1 cellular context compared by ENCODE assay signal in the genomic region with DNA sequence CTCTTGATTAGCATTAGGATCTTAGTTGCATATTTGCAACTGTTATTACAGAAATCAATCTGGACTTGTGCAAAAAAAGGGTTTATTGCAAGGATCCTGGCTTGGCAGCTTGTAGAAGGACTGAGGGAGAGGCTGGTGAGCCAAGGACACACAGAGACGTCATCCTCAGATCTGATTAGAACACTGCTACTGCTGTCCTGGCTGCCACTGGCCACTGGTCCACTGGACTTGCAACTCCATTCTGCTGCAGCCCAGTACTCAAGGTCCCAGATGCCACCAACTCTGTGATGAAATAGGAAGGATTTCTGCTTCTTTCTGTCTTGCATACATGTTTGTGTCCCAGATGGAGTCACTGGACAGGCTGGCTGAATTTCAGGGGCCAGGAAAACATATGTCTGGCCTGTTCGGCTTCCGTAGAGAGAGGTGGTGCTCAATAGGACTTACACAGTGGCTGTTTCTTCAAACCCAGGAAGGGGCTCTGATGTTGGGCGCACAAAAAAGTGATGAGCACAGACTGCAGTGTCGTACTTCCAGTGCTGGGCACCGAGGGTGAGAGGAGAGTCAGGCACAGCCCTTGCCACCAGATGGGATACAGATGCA.
TF ChIP-seq lines count a peak whose summit lies in the region.

No MANE protein-coding gene starts in this region.

TF ChIP-seq in GM23338, 12 proteins besides CTCF, POLR2A, EP300 and RAD21 (continued from another document):
- TF ChIP-seq, protein P1, sequence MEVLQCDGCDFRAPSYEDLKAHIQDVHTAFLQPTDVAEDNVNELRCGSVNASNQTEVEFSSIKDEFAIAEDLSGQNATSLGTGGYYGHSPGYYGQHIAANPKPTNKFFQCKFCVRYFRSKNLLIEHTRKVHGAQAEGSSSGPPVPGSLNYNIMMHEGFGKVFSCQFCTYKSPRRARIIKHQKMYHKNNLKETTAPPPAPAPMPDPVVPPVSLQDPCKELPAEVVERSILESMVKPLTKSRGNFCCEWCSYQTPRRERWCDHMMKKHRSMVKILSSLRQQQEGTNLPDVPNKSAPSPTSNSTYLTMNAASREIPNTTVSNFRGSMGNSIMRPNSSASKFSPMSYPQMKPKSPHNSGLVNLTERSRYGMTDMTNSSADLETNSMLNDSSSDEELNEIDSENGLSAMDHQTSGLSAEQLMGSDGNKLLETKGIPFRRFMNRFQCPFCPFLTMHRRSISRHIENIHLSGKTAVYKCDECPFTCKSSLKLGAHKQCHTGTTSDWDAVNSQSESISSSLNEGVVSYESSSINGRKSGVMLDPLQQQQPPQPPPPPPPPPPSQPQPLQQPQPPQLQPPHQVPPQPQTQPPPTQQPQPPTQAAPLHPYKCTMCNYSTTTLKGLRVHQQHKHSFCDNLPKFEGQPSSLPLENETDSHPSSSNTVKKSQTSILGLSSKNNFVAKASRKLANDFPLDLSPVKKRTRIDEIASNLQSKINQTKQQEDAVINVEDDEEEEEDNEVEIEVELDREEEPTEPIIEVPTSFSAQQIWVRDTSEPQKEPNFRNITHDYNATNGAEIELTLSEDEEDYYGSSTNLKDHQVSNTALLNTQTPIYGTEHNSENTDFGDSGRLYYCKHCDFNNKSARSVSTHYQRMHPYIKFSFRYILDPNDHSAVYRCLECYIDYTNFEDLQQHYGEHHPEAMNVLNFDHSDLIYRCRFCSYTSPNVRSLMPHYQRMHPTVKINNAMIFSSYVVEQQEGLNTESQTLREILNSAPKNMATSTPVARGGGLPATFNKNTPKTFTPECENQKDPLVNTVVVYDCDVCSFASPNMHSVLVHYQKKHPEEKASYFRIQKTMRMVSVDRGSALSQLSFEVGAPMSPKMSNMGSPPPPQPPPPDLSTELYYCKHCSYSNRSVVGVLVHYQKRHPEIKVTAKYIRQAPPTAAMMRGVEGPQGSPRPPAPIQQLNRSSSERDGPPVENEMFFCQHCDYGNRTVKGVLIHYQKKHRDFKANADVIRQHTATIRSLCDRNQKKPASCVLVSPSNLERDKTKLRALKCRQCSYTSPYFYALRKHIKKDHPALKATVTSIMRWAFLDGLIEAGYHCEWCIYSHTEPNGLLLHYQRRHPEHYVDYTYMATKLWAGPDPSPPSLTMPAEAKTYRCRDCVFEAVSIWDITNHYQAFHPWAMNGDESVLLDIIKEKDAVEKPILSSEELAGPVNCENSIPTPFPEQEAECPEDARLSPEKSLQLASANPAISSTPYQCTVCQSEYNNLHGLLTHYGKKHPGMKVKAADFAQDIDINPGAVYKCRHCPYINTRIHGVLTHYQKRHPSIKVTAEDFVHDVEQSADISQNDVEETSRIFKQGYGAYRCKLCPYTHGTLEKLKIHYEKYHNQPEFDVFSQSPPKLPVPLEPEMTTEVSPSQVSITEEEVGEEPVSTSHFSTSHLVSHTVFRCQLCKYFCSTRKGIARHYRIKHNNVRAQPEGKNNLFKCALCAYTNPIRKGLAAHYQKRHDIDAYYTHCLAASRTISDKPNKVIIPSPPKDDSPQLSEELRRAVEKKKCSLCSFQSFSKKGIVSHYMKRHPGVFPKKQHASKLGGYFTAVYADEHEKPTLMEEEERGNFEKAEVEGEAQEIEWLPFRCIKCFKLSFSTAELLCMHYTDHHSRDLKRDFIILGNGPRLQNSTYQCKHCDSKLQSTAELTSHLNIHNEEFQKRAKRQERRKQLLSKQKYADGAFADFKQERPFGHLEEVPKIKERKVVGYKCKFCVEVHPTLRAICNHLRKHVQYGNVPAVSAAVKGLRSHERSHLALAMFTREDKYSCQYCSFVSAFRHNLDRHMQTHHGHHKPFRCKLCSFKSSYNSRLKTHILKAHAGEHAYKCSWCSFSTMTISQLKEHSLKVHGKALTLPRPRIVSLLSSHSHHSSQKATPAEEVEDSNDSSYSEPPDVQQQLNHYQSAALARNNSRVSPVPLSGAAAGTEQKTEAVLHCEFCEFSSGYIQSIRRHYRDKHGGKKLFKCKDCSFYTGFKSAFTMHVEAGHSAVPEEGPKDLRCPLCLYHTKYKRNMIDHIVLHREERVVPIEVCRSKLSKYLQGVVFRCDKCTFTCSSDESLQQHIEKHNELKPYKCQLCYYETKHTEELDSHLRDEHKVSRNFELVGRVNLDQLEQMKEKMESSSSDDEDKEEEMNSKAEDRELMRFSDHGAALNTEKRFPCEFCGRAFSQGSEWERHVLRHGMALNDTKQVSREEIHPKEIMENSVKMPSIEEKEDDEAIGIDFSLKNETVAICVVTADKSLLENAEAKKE (CRISPR knock-in tag; IDR thresholded peaks at IDR 0.05) = no peak
- no peak for TF ChIP-seq EZH2 (IDR thresholded peaks at IDR 0.05; ENCODE audit: low read depth, unreplicated experiment)
- TF ChIP-seq, protein P2, sequence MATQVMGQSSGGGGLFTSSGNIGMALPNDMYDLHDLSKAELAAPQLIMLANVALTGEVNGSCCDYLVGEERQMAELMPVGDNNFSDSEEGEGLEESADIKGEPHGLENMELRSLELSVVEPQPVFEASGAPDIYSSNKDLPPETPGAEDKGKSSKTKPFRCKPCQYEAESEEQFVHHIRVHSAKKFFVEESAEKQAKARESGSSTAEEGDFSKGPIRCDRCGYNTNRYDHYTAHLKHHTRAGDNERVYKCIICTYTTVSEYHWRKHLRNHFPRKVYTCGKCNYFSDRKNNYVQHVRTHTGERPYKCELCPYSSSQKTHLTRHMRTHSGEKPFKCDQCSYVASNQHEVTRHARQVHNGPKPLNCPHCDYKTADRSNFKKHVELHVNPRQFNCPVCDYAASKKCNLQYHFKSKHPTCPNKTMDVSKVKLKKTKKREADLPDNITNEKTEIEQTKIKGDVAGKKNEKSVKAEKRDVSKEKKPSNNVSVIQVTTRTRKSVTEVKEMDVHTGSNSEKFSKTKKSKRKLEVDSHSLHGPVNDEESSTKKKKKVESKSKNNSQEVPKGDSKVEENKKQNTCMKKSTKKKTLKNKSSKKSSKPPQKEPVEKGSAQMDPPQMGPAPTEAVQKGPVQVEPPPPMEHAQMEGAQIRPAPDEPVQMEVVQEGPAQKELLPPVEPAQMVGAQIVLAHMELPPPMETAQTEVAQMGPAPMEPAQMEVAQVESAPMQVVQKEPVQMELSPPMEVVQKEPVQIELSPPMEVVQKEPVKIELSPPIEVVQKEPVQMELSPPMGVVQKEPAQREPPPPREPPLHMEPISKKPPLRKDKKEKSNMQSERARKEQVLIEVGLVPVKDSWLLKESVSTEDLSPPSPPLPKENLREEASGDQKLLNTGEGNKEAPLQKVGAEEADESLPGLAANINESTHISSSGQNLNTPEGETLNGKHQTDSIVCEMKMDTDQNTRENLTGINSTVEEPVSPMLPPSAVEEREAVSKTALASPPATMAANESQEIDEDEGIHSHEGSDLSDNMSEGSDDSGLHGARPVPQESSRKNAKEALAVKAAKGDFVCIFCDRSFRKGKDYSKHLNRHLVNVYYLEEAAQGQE (IDR thresholded peaks at IDR 0.05; ENCODE audit: unreplicated experiment) = no peak
